13 cellular contexts compared by ENCODE assay signal in the genomic region with DNA sequence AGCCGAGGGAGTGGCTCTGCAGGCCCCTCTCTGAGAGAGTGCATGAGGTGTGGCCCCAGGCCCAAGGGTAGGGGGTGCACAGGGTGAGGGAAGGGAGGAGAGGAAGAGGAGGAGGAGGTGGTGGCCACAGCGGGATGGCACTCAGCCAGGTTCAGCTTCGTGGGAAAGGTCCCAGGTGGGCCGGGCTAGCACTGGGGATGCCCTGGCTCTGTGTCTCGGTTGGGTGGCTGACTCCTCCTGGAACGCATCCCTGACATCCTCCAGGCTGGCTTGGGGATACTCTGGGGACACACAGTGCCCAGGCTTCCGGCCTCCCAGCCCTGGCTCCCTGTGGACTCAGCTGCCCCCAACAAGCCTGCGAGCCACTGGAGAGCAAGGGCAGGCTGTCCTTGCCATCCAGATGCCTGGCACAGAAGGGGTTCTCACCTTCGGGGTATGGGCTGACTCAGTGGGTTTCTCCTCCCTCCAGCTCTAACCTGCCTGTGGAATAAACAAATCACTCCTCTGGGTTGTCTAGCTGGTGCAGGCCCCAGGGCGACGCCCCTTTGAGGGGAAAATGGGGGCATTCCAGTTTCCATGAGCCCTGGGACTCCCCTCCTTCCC. TPM values are rescaled to one million over a fixed set of nuclear protein-coding genes. Genes with fewer than 3 reads are reported as not detected.
A peak's percentile ranks its signal among the peaks of the same experiment; 100 is the strongest.
DNase-seq lines count a peak whose midpoint lies in the region; ATAC-seq and TF ChIP-seq lines count a peak whose summit lies in the region.
"Had no signal": no experiment of that assay in that cellular context is flagged by ENCODE, and none has a peak within 500 bp of the region (broad histone marks: within the 10 kb centered on the region; RNA-seq: fewer than 3 reads in every experiment).

No MANE protein-coding gene starts in this region.

- H3K36me3 ChIP-seq in right atrium auricular region, result no peaks in the 10 kb centered on the region
- H3K36me3 ChIP-seq: heart left ventricle had no signal

- no peaks in the 10 kb centered on the region for H3K27me3 Mint-ChIP-seq in activated T-helper 17 cell treated with anti-CD3 and anti-CD28 coated beads, Interleukin-2, amount 50 U/mL, for 72 hours
- peaks cover 0 to 7% (median 6%) of the 10 kb centered on the region in 3 donors for H3K27me3 Mint-ChIP-seq in naive B cell
- no peaks in the 10 kb centered on the region for H3K27me3 Mint-ChIP-seq in stimulated activated naive CD8-positive, alpha-beta T cell treated with anti-CD3 and anti-CD28 coated beads, Interleukin-15, amount 100 ng/mL, for 72 hours

- no peaks in the 10 kb centered on the region for H3K4me1 ChIP-seq in right atrium auricular region

- H3K36me3 Mint-ChIP-seq in activated T-helper 17 cell treated with anti-CD3 and anti-CD28 coated beads, Interleukin-2, amount 50 U/mL, for 72 hours (ENCODE audit: low read depth), result peaks cover 46% of the 10 kb centered on the region
- H3K36me3 Mint-ChIP-seq in naive B cell, result no peaks in the 10 kb centered on the region

- peak; percentile 36 for ATAC-seq in activated T-helper 17 cell treated with anti-CD3 and anti-CD28 coated beads, Interleukin-2, amount 50 U/mL, for 72 hours (replicated peaks)
- peak in 1 of 2 donors; percentile 13 for ATAC-seq in naive B cell (ENCODE audit: low read depth in 2 of 2)
- ATAC-seq in stimulated activated naive CD8-positive, alpha-beta T cell treated with anti-CD3 and anti-CD28 coated beads, Interleukin-15, amount 100 ng/mL, for 72 hours, result peak; percentile 54
- no peak for ATAC-seq in GM19467 (IDR thresholded peaks at IDR 0.05; ENCODE audit: unreplicated experiment)
- ATAC-seq: heart left ventricle had no signal

- no peak overlapping the region for H3K4me3 ChIP-seq in right atrium auricular region

- H3K27ac ChIP-seq in right atrium auricular region, result no peak overlapping the region
- H3K27ac ChIP-seq: 22Rv1 had no signal

- DNase-seq in NK-92 treated with Interleukin-12 subunit alpha and Interleukin-12 subunit beta, amount 100 ng/mL, for 24 hours (lab: John Stamatoyannopoulos, UW), result peak; percentile 56
- DNase-seq in NK-92 (lab: John Stamatoyannopoulos, UW; ENCODE audit: unreplicated experiment), result no peak
- DNase-seq in naive B cell, result no peak
- DNase-seq in stimulated activated naive CD8-positive, alpha-beta T cell treated with anti-CD3 and anti-CD28 coated beads, Interleukin-15, amount 100 ng/mL, for 72 hours, result peak; percentile 46 to 67
- no peak for DNase-seq in right atrium auricular region (ENCODE audit: low spot score)
- DNase-seq in NCI-H345 treated with DMSO at 0.1 percent for 48 hours (lab: John Stamatoyannopoulos, UW; ENCODE audit: unreplicated experiment), result no peak
- DNase-seq: KG1, NCI-H82 had no signal

- H3K27me3 ChIP-seq in right atrium auricular region, result no peaks in the 10 kb centered on the region
- H3K27me3 ChIP-seq: heart left ventricle had no signal

- H3K9me3 Mint-ChIP-seq in activated T-helper 17 cell treated with anti-CD3 and anti-CD28 coated beads, Interleukin-2, amount 50 U/mL, for 72 hours, result no peaks in the 10 kb centered on the region
- H3K9me3 Mint-ChIP-seq in naive B cell, result no peaks in the 10 kb centered on the region
- H3K9me3 Mint-ChIP-seq in stimulated activated naive CD8-positive, alpha-beta T cell treated with anti-CD3 and anti-CD28 coated beads, Interleukin-15, amount 100 ng/mL, for 72 hours, result no peaks in the 10 kb centered on the region
- H3K9me3 Mint-ChIP-seq: dendritic cell treated with granulocyte-macrophage colony-stimulating factor and Interleukin-4, amounts not matched to agents 40 ng/mL and 50 ng/mL, for 4 days had no signal

- peak overlapping the region; percentile 100 for H3K4me3 Mint-ChIP-seq in activated T-helper 17 cell treated with anti-CD3 and anti-CD28 coated beads, Interleukin-2, amount 50 U/mL, for 72 hours
- peak overlapping the region in 1 of 8 donors; percentile 48 for H3K4me3 Mint-ChIP-seq in naive B cell
- H3K4me3 Mint-ChIP-seq in stimulated activated naive CD8-positive, alpha-beta T cell treated with anti-CD3 and anti-CD28 coated beads, Interleukin-15, amount 100 ng/mL, for 72 hours, result peak overlapping the region; percentile 92 to 98
- H3K4me3 Mint-ChIP-seq: dendritic cell treated with granulocyte-macrophage colony-stimulating factor and Interleukin-4, amounts not matched to agents 40 ng/mL and 50 ng/mL, for 4 days had no signal

- no peak for TF ChIP-seq CTCF in right atrium auricular region (IDR thresholded peaks at IDR 0.05)

- peak overlapping the region; percentile 100 for H3K27ac Mint-ChIP-seq in activated T-helper 17 cell treated with anti-CD3 and anti-CD28 coated beads, Interleukin-2, amount 50 U/mL, for 72 hours
- H3K27ac Mint-ChIP-seq in naive B cell, result peak overlapping the region in 4 of 6 donors; percentile 57 to 91 (median 84)
- peak overlapping the region; percentile 99 for H3K27ac Mint-ChIP-seq in stimulated activated naive CD8-positive, alpha-beta T cell treated with anti-CD3 and anti-CD28 coated beads, Interleukin-15, amount 100 ng/mL, for 72 hours
- H3K27ac Mint-ChIP-seq: dendritic cell treated with granulocyte-macrophage colony-stimulating factor and Interleukin-4, amounts not matched to agents 40 ng/mL and 50 ng/mL, for 4 days had no signal

- H3K4me1 Mint-ChIP-seq in activated T-helper 17 cell treated with anti-CD3 and anti-CD28 coated beads, Interleukin-2, amount 50 U/mL, for 72 hours, result peaks cover 53% of the 10 kb centered on the region
- H3K4me1 Mint-ChIP-seq in naive B cell, result peaks cover 28 to 40% (median 40%) of the 10 kb centered on the region in 3 donors
- H3K4me1 Mint-ChIP-seq in stimulated activated naive CD8-positive, alpha-beta T cell treated with anti-CD3 and anti-CD28 coated beads, Interleukin-15, amount 100 ng/mL, for 72 hours, result peaks cover 75% of the 10 kb centered on the region

- H3K9me3 ChIP-seq in right atrium auricular region, result no peaks in the 10 kb centered on the region
- H3K9me3 ChIP-seq: heart left ventricle had no signal

RNA-seq across cellular contexts. Expression of a gene that starts 0.6 kb away (rescaled TPM):
- total RNA-seq in activated T-helper 17 cell treated with anti-CD3 and anti-CD28 coated beads, Interleukin-2, amount 50 U/mL, for 72 hours, result 100 to 1,000 TPM; 176 to 233 TPM
- 1 to 10 TPM; 1.6 to 3.6 (median 2.6) TPM for polyA plus RNA-seq in naive B cell (ENCODE audit: low read depth in 6 of 6)
- total RNA-seq in right atrium auricular region, result 1 to 10 TPM in 1 of 2 donors, under 1 TPM in 1; 0.86 to 1.4 TPM

RNA-seq across cellular contexts. Expression of a gene that starts 43.3 kb away (rescaled TPM):
- 10 to 100 TPM; 12.0 to 51.2 TPM for total RNA-seq in activated T-helper 17 cell treated with anti-CD3 and anti-CD28 coated beads, Interleukin-2, amount 50 U/mL, for 72 hours
- 1 to 10 TPM in 2 of 6 donors, under 1 TPM in 1, not detected in 3; 0.60 to 2.5 (median 1.3) TPM for polyA plus RNA-seq in naive B cell (ENCODE audit: low read depth in 6 of 6)
- 1 to 10 TPM; 3.0 to 3.1 TPM for total RNA-seq in right atrium auricular region

RNA-seq across cellular contexts. Expression of a gene that starts 49.0 kb away (rescaled TPM):
- total RNA-seq in activated T-helper 17 cell treated with anti-CD3 and anti-CD28 coated beads, Interleukin-2, amount 50 U/mL, for 72 hours, result 100 to 1,000 TPM in 1 of 2 donors, 10 to 100 TPM in 1; 68.7 to 148 TPM
- 10 to 100 TPM in 4 of 6 donors, 1 to 10 TPM in 2; 8.7 to 13.9 (median 10.8) TPM for polyA plus RNA-seq in naive B cell (ENCODE audit: low read depth in 6 of 6)
- total RNA-seq in right atrium auricular region, result 10 to 100 TPM; 40.8 to 71.5 TPM

Comparison
In these comparisons a context has a peak if more than half of its experiments do, and no peak if none do; other contexts are left out.
1. DNase-seq: peak in NK-92 treated with Interleukin-12 subunit alpha and Interleukin-12 subunit beta, amount 100 ng/mL, for 24 hours (single experiment) and stimulated activated naive CD8-positive, alpha-beta T cell treated with anti-CD3 and anti-CD28 coated beads, Interleukin-15, amount 100 ng/mL, for 72 hours (2 of 2); none in NK-92 (single experiment), naive B cell (single experiment), right atrium auricular region (single experiment) and NCI-H345 treated with DMSO at 0.1 percent for 48 hours (single experiment).
2. RNA of a gene that starts 0.6 kb away (total RNA-seq): 176 to 233 TPM in activated T-helper 17 cell treated with anti-CD3 and anti-CD28 coated beads, Interleukin-2, amount 50 U/mL, for 72 hours; 0.86 to 1.4 TPM in right atrium auricular region; every median in the first group is over 10 times any median in the second.
3. Peak in every context shown above with its lines, with median percentiles within 50 percentile points of each other: H3K27ac Mint-ChIP-seq.